Comparison of ENCODE assay signal across 8 cellular contexts in genomic region chr1:101567582-101568189, GRCh38.
A peak's percentile ranks its signal among the peaks of the same experiment; 100 is the strongest.
DNase-seq lines count a peak whose midpoint lies in the region; ATAC-seq and TF ChIP-seq lines count a peak whose summit lies in the region.

No MANE protein-coding gene starts in this region.

- TF ChIP-seq CTCF in brain (conservative IDR thresholded peaks at IDR 0.05) (peak; percentile 62 to 72), right lobe of liver (IDR thresholded peaks at IDR 0.05) (peak; percentile 57 to 93 (median 90))

- H3K27me3 ChIP-seq in GM23248 (replicated peaks; ENCODE audit: insufficient read depth) = no peaks in the 10 kb centered on the region
- H3K27me3 ChIP-seq in right lobe of liver = no peaks in the 10 kb centered on the region

- no peaks in the 10 kb centered on the region for H3K9me2 ChIP-seq in GM23248 (ENCODE audit: insufficient read depth)

- H3F3A ChIP-seq in GM23248 (ENCODE audit: insufficient read depth) = no peaks in the 10 kb centered on the region

- intact Hi-C loops in right lobe of liver (cut with DNase I) = no loop called here

- H3K9ac ChIP-seq in GM23248 = no peak overlapping the region

- no peak for TF ChIP-seq POLR2A in right lobe of liver (IDR thresholded peaks at IDR 0.05)

- no peaks in the 10 kb centered on the region for H4K20me1 ChIP-seq in GM23248 (ENCODE audit: insufficient read depth)

- H3K36me3 ChIP-seq in GM23248 (ENCODE audit: low read depth) (no peaks in the 10 kb centered on the region), right lobe of liver (no peaks in the 10 kb centered on the region)

- no peak overlapping the region for H3K4me3 Mint-ChIP-seq in brain

- peak; percentile 21 for DNase-seq in NCI-H1436 (lab: John Stamatoyannopoulos, UW)
- no peak for DNase-seq in NCI-H1436 treated with DMSO at 0.1 percent for 48 hours (lab: John Stamatoyannopoulos, UW)
- DNase-seq in GM23248 = peak; percentile 59
- DNase-seq in KBM-7 = peak; percentile 67
- peak; percentile 26 for DNase-seq in T-helper 9 cell
- peak in 2 of 3 donors; percentile 44 to 46 for DNase-seq in right lobe of liver
- DNase-seq in stimulated activated naive CD8-positive, alpha-beta T cell treated with anti-CD3 and anti-CD28 coated beads, Interleukin-15, Interleukin-2, amounts not matched to agents 100 U/mL and 50 U/mL, for 24 hours = peak; percentile 47

- H3K4me3 ChIP-seq in GM23248 (no peak overlapping the region), right lobe of liver (no peak overlapping the region)

- no peak overlapping the region for H3K4me2 ChIP-seq in GM23248 (ENCODE audit: unreplicated experiment)

- H3K9me3 ChIP-seq in GM23248 (ENCODE audit: low read depth) = no peaks in the 10 kb centered on the region
- H3K9me3 ChIP-seq in right lobe of liver = no peaks in the 10 kb centered on the region

- no peak overlapping the region for H3K27ac Mint-ChIP-seq in brain

- WGBS in GM23248 (ENCODE audit: low coverage in 1 of 2, low lambda C conversion rate in 2 of 2, missing lambda C conversion rate in 2 of 2), 2 experiments = 23 to 26% methylated on average over 4 of the region's 4 CpGs
- 46% methylated on average over 4 of the region's 4 CpGs for WGBS in right lobe of liver (ENCODE audit: insufficient coverage, low coverage, low lambda C conversion rate, missing lambda C conversion rate)

- no peaks in the 10 kb centered on the region for H3K79me2 ChIP-seq in GM23248 (ENCODE audit: insufficient read depth)

- in situ Hi-C loops in GM23248 (cut with MboI) (no loop called here), KBM-7 (cut with MboI; ENCODE audit: low pct_unique_long_range_greater_than_20kb, low sequenced_read_pairs) (no loop called here)

- ATAC-seq in right lobe of liver = peak; percentile 83 to 88 (median 83)
- ATAC-seq in stimulated activated naive CD8-positive, alpha-beta T cell treated with anti-CD3 and anti-CD28 coated beads, Interleukin-15, Interleukin-2, amounts not matched to agents 100 U/mL and 50 U/mL, for 24 hours = peak; percentile 68

- H3K4me1 Mint-ChIP-seq in brain = no peaks in the 10 kb centered on the region

- peaks cover 0 to 7% (median 2%) of the 10 kb centered on the region in 5 experiments for H3K9me3 Mint-ChIP-seq in brain

- no peak overlapping the region for H2AFZ ChIP-seq in GM23248

- no peaks in the 10 kb centered on the region for H3K27me3 Mint-ChIP-seq in brain

- no peak overlapping the region for H3K27ac ChIP-seq in GM23248
- no peak overlapping the region for H3K27ac ChIP-seq in right lobe of liver

- H3K36me3 Mint-ChIP-seq in brain = no peaks in the 10 kb centered on the region

- H3K4me1 ChIP-seq in GM23248 (ENCODE audit: insufficient read depth) = no peaks in the 10 kb centered on the region
- no peaks in the 10 kb centered on the region for H3K4me1 ChIP-seq in right lobe of liver
